In the genomic region with DNA sequence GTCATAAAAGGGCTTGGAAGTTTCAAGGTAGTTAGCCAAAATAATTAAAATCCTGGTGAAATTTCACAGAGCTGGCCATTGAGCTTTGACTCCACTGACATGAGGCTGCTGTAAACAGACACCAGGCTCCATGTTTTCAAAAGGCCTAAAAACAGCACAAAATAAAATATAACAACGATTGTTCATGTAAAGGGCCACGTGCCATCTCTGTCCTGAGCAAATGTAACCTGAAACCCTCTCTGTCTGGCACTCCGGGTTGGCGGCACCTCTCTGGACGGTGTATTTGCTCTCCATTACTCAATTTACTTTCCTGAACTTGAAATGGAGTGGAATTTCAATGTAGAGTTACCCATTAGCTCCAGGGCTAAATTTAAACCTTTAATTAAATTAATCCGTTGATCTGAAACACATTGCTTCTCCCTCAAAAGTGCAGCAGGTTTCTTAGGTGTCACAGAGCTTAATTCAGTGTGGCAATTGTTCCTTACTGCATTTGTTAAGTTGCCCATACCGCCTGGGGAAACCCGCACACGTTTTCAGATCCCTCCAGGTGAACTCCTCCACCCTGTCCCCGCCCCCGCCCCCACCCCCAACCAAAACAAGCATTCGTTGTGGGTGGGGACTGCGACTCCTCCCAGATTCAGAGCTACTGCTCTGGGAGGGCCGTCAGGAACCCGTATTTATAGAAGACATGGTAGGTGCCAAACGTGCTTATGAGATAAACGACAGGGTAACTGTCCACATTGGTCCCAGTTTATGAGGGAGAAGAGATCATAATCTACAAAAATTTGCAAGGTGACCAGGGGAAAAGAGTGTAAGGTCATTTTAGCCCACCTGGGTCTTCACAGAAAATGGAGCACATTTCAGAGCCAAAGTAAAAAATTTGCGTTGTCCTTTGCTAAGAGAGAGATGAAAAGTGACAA, we compare ENCODE assay signal across 8 cellular contexts. TPM values are rescaled to one million over a fixed set of nuclear protein-coding genes. Genes with fewer than 3 reads are reported as not detected.
A peak's percentile ranks its signal among the peaks of the same experiment; 100 is the strongest.
DNase-seq lines count a peak whose midpoint lies in the region; ATAC-seq and TF ChIP-seq lines count a peak whose summit lies in the region.

No MANE protein-coding gene starts in this region.

- peak overlapping the region; percentile 94 for H3K4me3 ChIP-seq in Caco-2 (ENCODE audit: low read depth, low read length)
- no peak overlapping the region for H3K4me3 ChIP-seq in KMS-11 (IDR thresholded peaks at IDR 0.05; ENCODE audit: insufficient read depth, low read depth, low read length)
- peak overlapping the region; percentile 78 for H3K4me3 ChIP-seq in SJCRH30
- peak overlapping the region; percentile 74 for H3K4me3 ChIP-seq in choroid plexus epithelial cell (ENCODE audit: low read depth, low read length)
- no peak overlapping the region for H3K4me3 ChIP-seq in effector memory CD4-positive, alpha-beta T cell (ENCODE audit: insufficient read depth, low read depth, low read length, poor library complexity, severe bottlenecking)

- H3K9me3 Mint-ChIP-seq in Caco-2 (ENCODE audit: unreplicated experiment) (no peaks in the 10 kb centered on the region), naive B cell (no peaks in the 10 kb centered on the region)

- intact Hi-C loops in Caco-2 (cut with micrococcal nuclease; ENCODE audit: unreplicated experiment) = loop anchor here (1.0 to 5.0 kb wide), 5 partner anchors 35 to 279 kb away; no protein-coding TSS in a partner anchor

- peak overlapping the region; percentile 97 for H3K4me2 ChIP-seq in KMS-11

- H3K27me3 Mint-ChIP-seq in Caco-2 (ENCODE audit: insufficient read depth, unreplicated experiment) = no peaks in the 10 kb centered on the region
- peaks cover 32 to 36% (median 34%) of the 10 kb centered on the region in 3 donors for H3K27me3 Mint-ChIP-seq in naive B cell

- H3K27ac Mint-ChIP-seq in Caco-2 (ENCODE audit: unreplicated experiment) (peak overlapping the region; percentile 84), naive B cell (peak overlapping the region in 5 of 6 donors; percentile 2 to 71 (median 42))

- BruUV-seq in Caco-2 (replicated peaks; lab: Mats Ljungman, UMichigan) = no TSS peak

- H3K79me2 ChIP-seq in KMS-11 (ENCODE audit: insufficient read depth, low read depth) = peaks cover 41% of the 10 kb centered on the region

- TF ChIP-seq CTCF in Caco-2 (IDR thresholded peaks at IDR 0.05; ENCODE audit: insufficient read depth in 1 of 2, low read depth in 1 of 2, low read length in 1 of 2, severe bottlenecking in 1 of 2, unreplicated experiment in 1 of 2) (no peak), KMS-11 (conservative IDR thresholded peaks at IDR 0.05; ENCODE audit: low read depth, low read length) (no peak; the same call in 1 of the 2 replicates), choroid plexus epithelial cell (conservative IDR thresholded peaks at IDR 0.05; ENCODE audit: low read depth, low read length) (no peak)

- H3K4me1 ChIP-seq in Caco-2 (peaks cover 31% of the 10 kb centered on the region), KMS-11 (ENCODE audit: low read depth, poor library complexity, severe bottlenecking) (peaks cover 40% of the 10 kb centered on the region), SJCRH30 (peaks cover 8% of the 10 kb centered on the region)
- peaks cover 17% of the 10 kb centered on the region for H3K4me1 ChIP-seq in effector memory CD4-positive, alpha-beta T cell (ENCODE audit: control insufficient read depth, insufficient read depth, low read length, poor library complexity, severe bottlenecking)

- H3K4me3 Mint-ChIP-seq in Caco-2 (ENCODE audit: unreplicated experiment) (peak overlapping the region; percentile 89), naive B cell (peak overlapping the region; percentile 72 to 93 (median 87))

- peaks cover 14% of the 10 kb centered on the region for H3K4me1 Mint-ChIP-seq in Caco-2 (ENCODE audit: low read depth, unreplicated experiment)
- H3K4me1 Mint-ChIP-seq in naive B cell = peaks cover 21 to 28% (median 26%) of the 10 kb centered on the region in 3 donors

- DNase-seq in Caco-2 = peak; percentile 86 to 89
- DNase-seq in SJCRH30 = peak in 1 of 2 experiments; percentile 61
- no peak for DNase-seq in choroid plexus epithelial cell (ENCODE audit: low read depth)
- DNase-seq in naive B cell = peak; percentile 56
- no peak for DNase-seq in effector memory CD4-positive, alpha-beta T cell

- H4K20me1 ChIP-seq in KMS-11 (ENCODE audit: insufficient read depth) = peaks cover 9% of the 10 kb centered on the region; the same call in 1 of the 2 replicates

- peak overlapping the region; percentile 88 for H3K9ac ChIP-seq in KMS-11

- no peaks in the 10 kb centered on the region for H3K9me3 ChIP-seq in Caco-2
- no peaks in the 10 kb centered on the region for H3K9me3 ChIP-seq in SJCRH30 (replicated peaks)
- no peaks in the 10 kb centered on the region for H3K9me3 ChIP-seq in effector memory CD4-positive, alpha-beta T cell (ENCODE audit: control insufficient read depth, low read length)

- POLR2A ChIA-PET in Caco-2 (lab: Charles Lee) = interaction anchor here (0.6 to 1.2 kb wide), 10 partner anchors 9 to 245 kb away, joined by 3 to 20 read pairs (median 7); no protein-coding TSS in a partner anchor

- H3K36me3 Mint-ChIP-seq in Caco-2 (ENCODE audit: insufficient read depth, unreplicated experiment) = peaks cover 6% of the 10 kb centered on the region
- H3K36me3 Mint-ChIP-seq in naive B cell = no peaks in the 10 kb centered on the region

- peak overlapping the region; percentile 30 for H2AFZ ChIP-seq in KMS-11 (ENCODE audit: low read depth)

- peaks cover 1% of the 10 kb centered on the region for H3K36me3 ChIP-seq in Caco-2 (ENCODE audit: control insufficient read depth, insufficient read depth, low read length)
- H3K36me3 ChIP-seq in KMS-11 (ENCODE audit: insufficient read depth) = peaks cover 5% of the 10 kb centered on the region; the same call in 1 of the 2 replicates
- no peaks in the 10 kb centered on the region for H3K36me3 ChIP-seq in SJCRH30
- H3K36me3 ChIP-seq in effector memory CD4-positive, alpha-beta T cell (ENCODE audit: control insufficient read depth, insufficient read depth, low read length) = no peaks in the 10 kb centered on the region

- CTCF ChIA-PET in Caco-2 (lab: Charles Lee) = interaction anchor here (1.0 to 1.5 kb wide), 4 partner anchors 38 to 277 kb away, joined by 3 to 11 read pairs (median 4); no protein-coding TSS in a partner anchor

- peak overlapping the region; percentile 95 for H3K27ac ChIP-seq in KMS-11
- H3K27ac ChIP-seq in SJCRH30 = peak overlapping the region; percentile 83
- no peak overlapping the region for H3K27ac ChIP-seq in effector memory CD4-positive, alpha-beta T cell (ENCODE audit: insufficient read depth, low read length, poor library complexity, severe bottlenecking)

- no peaks in the 10 kb centered on the region for H3K27me3 ChIP-seq in Caco-2 (replicated peaks; ENCODE audit: control insufficient read depth, insufficient read depth, low read length)
- H3K27me3 ChIP-seq in KMS-11 (ENCODE audit: insufficient read depth, low read depth) = no peaks in the 10 kb centered on the region
- H3K27me3 ChIP-seq in SJCRH30 = no peaks in the 10 kb centered on the region
- peaks cover 22% of the 10 kb centered on the region for H3K27me3 ChIP-seq in effector memory CD4-positive, alpha-beta T cell (replicated peaks; ENCODE audit: control insufficient read depth, insufficient read depth, low read length, poor library complexity, severe bottlenecking)

- ATAC-seq in GM19452 (IDR thresholded peaks at IDR 0.05; ENCODE audit: unreplicated experiment) = peak; percentile 26
- peak; percentile 57 to 67 for ATAC-seq in naive B cell (ENCODE audit: low read depth in 2 of 2)
- ATAC-seq in GM21515 (IDR thresholded peaks at IDR 0.05; ENCODE audit: unreplicated experiment) = no peak

RNA-seq across cellular contexts. Expression of a gene that starts 1.2 kb away (rescaled TPM):
- 27.2 and 29.5 TPM in 2 replicates for total RNA-seq in Caco-2 (2022)
- 21.9 and 22.8 TPM in 2 replicates for total RNA-seq in SJCRH30 (2014; rRNA removed; shearing (Covaris generic))
- under 1 TPM in 4 of 6 donors, not detected in 2; 0.10 to 0.63 (median 0.21) TPM for polyA plus RNA-seq in naive B cell (ENCODE audit: low read depth in 6 of 6)

Comparison
In these comparisons a context has a peak if more than half of its experiments do, and no peak if none do; other contexts are left out.
1. DNase-seq: peak in Caco-2 (2 of 2) and naive B cell (single experiment); none in choroid plexus epithelial cell (single experiment) and effector memory CD4-positive, alpha-beta T cell (0 of 3).
2. H3K4me3 ChIP-seq: peak in Caco-2 (single experiment), SJCRH30 (single experiment) and choroid plexus epithelial cell (single experiment); none in KMS-11 (single experiment) and effector memory CD4-positive, alpha-beta T cell (single experiment).